13 cellular contexts compared by ENCODE assay signal in the genomic region with DNA sequence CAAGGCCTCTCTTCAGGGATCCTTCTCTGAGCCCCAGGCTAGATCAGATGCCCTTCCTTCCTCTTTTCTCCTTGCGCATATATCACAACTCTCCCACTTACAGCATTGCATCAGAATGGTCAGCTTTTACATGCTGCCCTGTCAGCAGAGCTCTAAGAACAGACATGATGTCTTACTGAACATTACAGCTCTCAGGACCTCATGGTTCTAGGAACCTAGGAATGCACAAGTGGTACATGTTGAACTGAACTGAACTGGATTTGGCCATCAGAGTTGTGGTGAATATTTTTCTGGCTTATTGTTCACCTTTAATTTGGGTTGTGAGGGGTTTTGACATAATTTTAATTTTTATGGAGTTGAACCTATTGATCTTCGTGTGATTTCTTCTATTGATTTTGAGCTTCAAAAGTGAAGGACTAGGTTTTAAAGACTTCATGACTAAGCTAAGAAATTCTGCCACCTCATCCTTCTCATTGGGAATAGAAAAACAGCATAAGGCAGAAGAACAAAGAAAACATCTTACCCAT. TPM values are rescaled to one million over a fixed set of nuclear protein-coding genes. Genes with fewer than 3 reads are reported as not detected.
A peak's percentile ranks its signal among the peaks of the same experiment; 100 is the strongest.
DNase-seq lines count a peak whose midpoint lies in the region; ATAC-seq and TF ChIP-seq lines count a peak whose summit lies in the region.
"Had no signal": no experiment of that assay in that cellular context is flagged by ENCODE, and none has a peak within 500 bp of the region (broad histone marks: within the 10 kb centered on the region; RNA-seq: fewer than 3 reads in every experiment).

No MANE protein-coding gene starts in this region.

- no peak for TF ChIP-seq CTCF in spleen (IDR thresholded peaks at IDR 0.05 in 8 of 11, conservative IDR thresholded peaks at IDR 0.05 in 3 of 11)

- H3K4me1 Mint-ChIP-seq in activated CD8-positive, alpha-beta memory T cell treated with anti-CD3 and anti-CD28 coated beads, Interleukin-2, amount 10 ng/mL, durations not matched to agents 7 days and 5 days: peaks cover 41% of the 10 kb centered on the region
- peaks cover 33 to 48% of the 10 kb centered on the region in 2 donors for H3K4me1 Mint-ChIP-seq in effector memory CD8-positive, alpha-beta T cell (ENCODE audit: low read depth in 2 of 2)

- no peaks in the 10 kb centered on the region for H3K27me3 ChIP-seq in spleen (replicated peaks in 1 of 7)
- H3K27me3 ChIP-seq in MG63: 0 out of 2 replicates have a peak, but pooled peaks cover under 1% of the 10 kb centered on the region

- H3K27ac Mint-ChIP-seq in activated CD8-positive, alpha-beta memory T cell treated with anti-CD3 and anti-CD28 coated beads, Interleukin-2, amount 10 ng/mL, durations not matched to agents 7 days and 5 days: peak overlapping the region; percentile 95
- H3K27ac Mint-ChIP-seq in effector memory CD8-positive, alpha-beta T cell: peak overlapping the region; percentile 91 to 95

- no peaks in the 10 kb centered on the region for H3K9me3 Mint-ChIP-seq in activated CD8-positive, alpha-beta memory T cell treated with anti-CD3 and anti-CD28 coated beads, Interleukin-2, amount 10 ng/mL, durations not matched to agents 7 days and 5 days (ENCODE audit: low read depth)
- peaks cover 3 to 7% of the 10 kb centered on the region in 2 donors for H3K9me3 Mint-ChIP-seq in effector memory CD8-positive, alpha-beta T cell

- H3K27ac ChIP-seq in spleen: peak overlapping the region in 5 of 8 donors; percentile 23 to 78 (median 45)
- H3K27ac ChIP-seq: A549 had no signal

- H3K4me1 ChIP-seq in spleen: peaks cover 6 to 40% (median 25%) of the 10 kb centered on the region in 6 donors

- no peak for DNase-seq in activated CD8-positive, alpha-beta memory T cell treated with anti-CD3 and anti-CD28 coated beads, Interleukin-2, amount 10 ng/mL, durations not matched to agents 7 days and 5 days
- no peak for DNase-seq in activated CD8-positive, alpha-beta memory T cell treated with anti-CD3 and anti-CD28 coated beads, Interleukin-2, amount 50 U/mL, for 4 hours
- peak; percentile 39 for DNase-seq in SIG-M5 (lab: John Stamatoyannopoulos, UW)
- no peak for DNase-seq in effector memory CD8-positive, alpha-beta T cell
- no peak for DNase-seq in spleen
- DNase-seq in MG63: no peak
- no peak for DNase-seq in GM03348 (ENCODE audit: low spot score)
- DNase-seq: activated CD4-positive, CD25-positive, alpha-beta regulatory T cell treated with anti-CD3 and anti-CD28 coated beads, Interleukin-2, amount 50 U/mL, for 72 hours; HCEC 1CT; NCI-H1436 had no signal

- WGBS in spleen, 5 donors: 61 to 77% (median 62%) methylated on average over 2 of the region's 2 CpGs

- H3K4me3 ChIP-seq in spleen: no peak overlapping the region
- H3K4me3 ChIP-seq in MG63: no peak overlapping the region
- H3K4me3 ChIP-seq: A549 had no signal

- H3K36me3 ChIP-seq in spleen (no peaks in the 10 kb centered on the region), MG63 (no peaks in the 10 kb centered on the region)

- no peak overlapping the region for H3K4me3 Mint-ChIP-seq in activated CD8-positive, alpha-beta memory T cell treated with anti-CD3 and anti-CD28 coated beads, Interleukin-2, amount 10 ng/mL, durations not matched to agents 7 days and 5 days
- H3K4me3 Mint-ChIP-seq in effector memory CD8-positive, alpha-beta T cell: peak overlapping the region; percentile 11 to 83
- H3K4me3 Mint-ChIP-seq: neural crest cell had no signal

- intact Hi-C loops in spleen (cut with DNase I; ENCODE audit: low total_unique reads): no loop called here

- H3K27me3 Mint-ChIP-seq in activated CD8-positive, alpha-beta memory T cell treated with anti-CD3 and anti-CD28 coated beads, Interleukin-2, amount 10 ng/mL, durations not matched to agents 7 days and 5 days: no peaks in the 10 kb centered on the region
- no peaks in the 10 kb centered on the region for H3K27me3 Mint-ChIP-seq in effector memory CD8-positive, alpha-beta T cell

- no peak for ATAC-seq in activated CD8-positive, alpha-beta memory T cell treated with anti-CD3 and anti-CD28 coated beads, Interleukin-2, amount 10 ng/mL, durations not matched to agents 7 days and 5 days
- ATAC-seq in effector memory CD8-positive, alpha-beta T cell (replicated peaks): no peak
- no peak for ATAC-seq in GM19023 (IDR thresholded peaks at IDR 0.05; ENCODE audit: unreplicated experiment)
- ATAC-seq: A549 had no signal

- peaks cover 13% of the 10 kb centered on the region for H3K36me3 Mint-ChIP-seq in activated CD8-positive, alpha-beta memory T cell treated with anti-CD3 and anti-CD28 coated beads, Interleukin-2, amount 10 ng/mL, durations not matched to agents 7 days and 5 days
- H3K36me3 Mint-ChIP-seq in effector memory CD8-positive, alpha-beta T cell (ENCODE audit: insufficient read depth): peaks cover 2% of the 10 kb centered on the region

- TF ChIP-seq POLR2A in spleen (IDR thresholded peaks at IDR 0.05): no peak

- H3K9me3 ChIP-seq in spleen (no peaks in the 10 kb centered on the region), MG63 (no peaks in the 10 kb centered on the region)
- H3K9me3 ChIP-seq: A549 had no signal

- CTCF ChIA-PET in activated CD8-positive, alpha-beta memory T cell treated with anti-CD3 and anti-CD28 coated beads, Interleukin-2, amount 10 ng/mL, durations not matched to agents 7 days and 5 days (lab: Charles Lee): interaction anchor here (0.9 to 3.3 kb wide), 3 partner anchors 15 to 324 kb away, joined by 3 to 18 read pairs (median 4); no protein-coding TSS in a partner anchor

RNA-seq across cellular contexts. Expression of a gene that starts 37.7 kb away (rescaled TPM):
- total RNA-seq in activated CD8-positive, alpha-beta memory T cell treated with anti-CD3 and anti-CD28 coated beads, Interleukin-2, amount 10 ng/mL, durations not matched to agents 7 days and 5 days: not detected
- 10 to 100 TPM in 5 of 7 donors, 1 to 10 TPM in 2; 5.5 to 99.2 (median 10.9) TPM for total RNA-seq in spleen
- polyA plus RNA-seq in spleen: 1 to 10 TPM in 2 of 3 donors, under 1 TPM in 1; 0.72 to 3.4 (median 2.4) TPM
- total RNA-seq in MG63 (2014; rRNA removed; shearing (Covaris generic); ENCODE audit: low replicate concordance): not detected in 2 replicates
- polyA plus RNA-seq: A549 had no signal
